Comparison of ENCODE assay signal across 8 cellular contexts in the genomic region with DNA sequence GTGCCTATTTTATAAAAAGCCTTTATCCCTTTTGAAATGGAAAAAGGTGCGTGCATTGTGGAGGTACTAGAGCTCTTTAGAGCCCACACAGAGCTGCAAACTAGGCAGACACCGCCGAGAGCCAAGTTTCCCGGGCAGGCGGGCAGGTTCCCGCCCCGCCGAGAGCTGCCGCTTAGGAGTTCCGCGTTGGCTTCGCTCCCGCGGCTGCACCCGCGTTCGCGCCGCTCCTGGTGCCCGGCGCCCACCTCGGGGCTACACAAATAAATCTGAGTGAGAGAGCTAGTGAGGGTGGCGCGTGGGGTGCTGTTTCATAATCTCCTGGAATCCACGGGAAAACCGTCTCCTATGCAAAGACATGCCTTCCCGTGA. TPM values are rescaled to one million over a fixed set of nuclear protein-coding genes. Genes with fewer than 3 reads are reported as not detected.
A peak's percentile ranks its signal among the peaks of the same experiment; 100 is the strongest.
DNase-seq lines count a peak whose midpoint lies in the region; ATAC-seq and TF ChIP-seq lines count a peak whose summit lies in the region.

No MANE protein-coding gene starts in this region.

- H3K27me3 Mint-ChIP-seq in activated T-helper 17 cell treated with anti-CD3 and anti-CD28 coated beads, Interleukin-2, amount 50 U/mL, for 72 hours: peaks cover 36% of the 10 kb centered on the region

- TF ChIP-seq POLR2A in sigmoid colon (IDR thresholded peaks at IDR 0.05): no peak

- H3K4me1 ChIP-seq in ACC112 (ENCODE audit: control insufficient read depth, insufficient read depth, low read length, unreplicated experiment) (peaks cover 28% of the 10 kb centered on the region), HEK293 (ENCODE audit: control insufficient read depth, insufficient read depth, low read length) (peaks cover 24% of the 10 kb centered on the region), left ventricle myocardium inferior (peaks cover 55% of the 10 kb centered on the region), sigmoid colon (peaks cover 0 to 40% (median 30%) of the 10 kb centered on the region in 4 donors)

- H3K27ac Mint-ChIP-seq in activated T-helper 17 cell treated with anti-CD3 and anti-CD28 coated beads, Interleukin-2, amount 50 U/mL, for 72 hours: no peak overlapping the region

- no peak for TF ChIP-seq CTCF in HEK293 (tag by site-specific recombination; IDR thresholded peaks at IDR 0.05)
- TF ChIP-seq CTCF in left ventricle myocardium inferior (IDR thresholded peaks at IDR 0.05; ENCODE audit: borderline replicate concordance): no peak
- no peak for TF ChIP-seq CTCF in sigmoid colon (IDR thresholded peaks at IDR 0.05)

- H3K79me2 ChIP-seq in ACC112 (ENCODE audit: control insufficient read depth, insufficient read depth, low read length, unreplicated experiment): peaks cover 54% of the 10 kb centered on the region

- H2AFZ ChIP-seq in ACC112 (ENCODE audit: low read length, unreplicated experiment): peak overlapping the region; percentile 63

- H3K9me3 ChIP-seq in HEK293 (ENCODE audit: control insufficient read depth, insufficient read depth, low read depth, low read length) (no peaks in the 10 kb centered on the region), left ventricle myocardium inferior (replicated peaks) (no peaks in the 10 kb centered on the region), sigmoid colon (no peaks in the 10 kb centered on the region)

- H3K4me3 Mint-ChIP-seq in activated T-helper 17 cell treated with anti-CD3 and anti-CD28 coated beads, Interleukin-2, amount 50 U/mL, for 72 hours: peak overlapping the region; percentile 61

- CTCF ChIA-PET in HEK293 (lab: Yijun Ruan, JAX): interaction anchor here (0.8 to 1.4 kb wide), 5 partner anchors 11 to 414 kb away, joined by 3 to 4 read pairs (median 3); no protein-coding TSS in a partner anchor

- DNase-seq in left ventricle myocardium inferior (peak; percentile 42), sigmoid colon (peak; percentile 67)

- no peaks in the 10 kb centered on the region for H3K36me3 Mint-ChIP-seq in activated T-helper 17 cell treated with anti-CD3 and anti-CD28 coated beads, Interleukin-2, amount 50 U/mL, for 72 hours (ENCODE audit: low read depth)

- 1% methylated on average over 27 of the region's 27 CpGs for WGBS in sigmoid colon, 2 donors

- intact Hi-C loops in left ventricle myocardium inferior (cut with micrococcal nuclease) (no loop called here), sigmoid colon (cut with DNase I) (loop anchor here (2.0 to 10.0 kb wide), 4 partner anchors 145 to 437 kb away; a partner anchor contains a TSS)

- peak overlapping the region; percentile 96 for H3K4me3 ChIP-seq in ACC112 (ENCODE audit: low read depth, low read length)
- peak overlapping the region; percentile 84 for H3K4me3 ChIP-seq in HEK293 (ENCODE audit: low read depth, low read length)
- peak overlapping the region; percentile 82 for H3K4me3 ChIP-seq in left ventricle myocardium inferior
- H3K4me3 ChIP-seq in sigmoid colon: peak overlapping the region; percentile 60 to 81 (median 66)

- no peak for ATAC-seq in activated T-helper 17 cell treated with anti-CD3 and anti-CD28 coated beads, Interleukin-2, amount 50 U/mL, for 72 hours (replicated peaks)
- ATAC-seq in HG03520 (IDR thresholded peaks at IDR 0.05; ENCODE audit: unreplicated experiment) (no peak), HG02938 (IDR thresholded peaks at IDR 0.05; ENCODE audit: unreplicated experiment) (no peak), GM21825 (IDR thresholded peaks at IDR 0.05; ENCODE audit: unreplicated experiment) (no peak)

- peak overlapping the region; percentile 51 for H3K27ac ChIP-seq in ACC112 (ENCODE audit: low read depth, low read length)
- peak overlapping the region; percentile 94 for H3K27ac ChIP-seq in HEK293 (ENCODE audit: extremely low read depth, low read depth, low read length)
- peak overlapping the region; percentile 90 for H3K27ac ChIP-seq in left ventricle myocardium inferior (replicated peaks)
- peak overlapping the region; percentile 77 to 86 (median 85) for H3K27ac ChIP-seq in sigmoid colon

- POLR2A ChIA-PET in HEK293 (lab: Yijun Ruan, JAX): interaction anchor here (0.9 to 2.5 kb wide), 15 partner anchors 11 to 509 kb away, joined by 3 to 18 read pairs (median 4); a partner anchor contains a TSS

- H3K9me3 Mint-ChIP-seq in activated T-helper 17 cell treated with anti-CD3 and anti-CD28 coated beads, Interleukin-2, amount 50 U/mL, for 72 hours: no peaks in the 10 kb centered on the region

- H3K36me3 ChIP-seq in ACC112 (ENCODE audit: insufficient read depth, low read length) (no peaks in the 10 kb centered on the region), HEK293 (ENCODE audit: control insufficient read depth in 2 of 2, insufficient read depth in 1 of 2, low read length in 2 of 2) (no peaks in the 10 kb centered on the region), left ventricle myocardium inferior (no peaks in the 10 kb centered on the region), sigmoid colon (no peaks in the 10 kb centered on the region)

- H3K4me1 Mint-ChIP-seq in activated T-helper 17 cell treated with anti-CD3 and anti-CD28 coated beads, Interleukin-2, amount 50 U/mL, for 72 hours: no peaks in the 10 kb centered on the region

- TF ChIP-seq EP300 in sigmoid colon (IDR thresholded peaks at IDR 0.05): no peak

- H3K27me3 ChIP-seq in ACC112 (ENCODE audit: insufficient read depth, low read length): no peaks in the 10 kb centered on the region
- H3K27me3 ChIP-seq in left ventricle myocardium inferior (ENCODE audit: low read depth): peaks cover 12% of the 10 kb centered on the region
- no peaks in the 10 kb centered on the region for H3K27me3 ChIP-seq in sigmoid colon

TF ChIP-seq in HEK293, 187 proteins besides CTCF, POLR2A, EP300 and RAD21:
- TF ChIP-seq, protein P1, sequence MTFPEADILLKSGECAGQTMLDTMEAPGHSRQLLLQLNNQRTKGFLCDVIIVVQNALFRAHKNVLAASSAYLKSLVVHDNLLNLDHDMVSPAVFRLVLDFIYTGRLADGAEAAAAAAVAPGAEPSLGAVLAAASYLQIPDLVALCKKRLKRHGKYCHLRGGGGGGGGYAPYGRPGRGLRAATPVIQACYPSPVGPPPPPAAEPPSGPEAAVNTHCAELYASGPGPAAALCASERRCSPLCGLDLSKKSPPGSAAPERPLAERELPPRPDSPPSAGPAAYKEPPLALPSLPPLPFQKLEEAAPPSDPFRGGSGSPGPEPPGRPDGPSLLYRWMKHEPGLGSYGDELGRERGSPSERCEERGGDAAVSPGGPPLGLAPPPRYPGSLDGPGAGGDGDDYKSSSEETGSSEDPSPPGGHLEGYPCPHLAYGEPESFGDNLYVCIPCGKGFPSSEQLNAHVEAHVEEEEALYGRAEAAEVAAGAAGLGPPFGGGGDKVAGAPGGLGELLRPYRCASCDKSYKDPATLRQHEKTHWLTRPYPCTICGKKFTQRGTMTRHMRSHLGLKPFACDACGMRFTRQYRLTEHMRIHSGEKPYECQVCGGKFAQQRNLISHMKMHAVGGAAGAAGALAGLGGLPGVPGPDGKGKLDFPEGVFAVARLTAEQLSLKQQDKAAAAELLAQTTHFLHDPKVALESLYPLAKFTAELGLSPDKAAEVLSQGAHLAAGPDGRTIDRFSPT (tag by site-specific recombination; IDR thresholded peaks at IDR 0.05): 0 out of 2 replicates have a peak, but pooled peaks have one; percentile 9
- TF ChIP-seq ZNF610 (tag by site-specific recombination; IDR thresholded peaks at IDR 0.05; ENCODE audit: borderline replicate concordance) (0 out of 2 replicates have a peak, but pooled peaks have one; percentile 14), ZNF561 (tag by site-specific recombination; IDR thresholded peaks at IDR 0.05; ENCODE audit: borderline replicate concordance) (0 out of 2 replicates have a peak, but pooled peaks have one; percentile 16), ZBTB20 (tag by site-specific recombination; IDR thresholded peaks at IDR 0.05) (peak; percentile 19), ZNF248 (tag by site-specific recombination; IDR thresholded peaks at IDR 0.05) (no peak), ZNF664 (tag by site-specific recombination; IDR thresholded peaks at IDR 0.05) (no peak), HOXC10 (CRISPR knock-in tag; IDR thresholded peaks at IDR 0.05) (0 out of 2 replicates have a peak, but pooled peaks have one; percentile 65), ZBTB8A (tag by site-specific recombination; IDR thresholded peaks at IDR 0.05) (peak; percentile 3; the same call in 1 of the 2 replicates), OSR2 (tag by site-specific recombination; IDR thresholded peaks at IDR 0.05) (0 out of 2 replicates have a peak, but pooled peaks have one; percentile 3)
- TF ChIP-seq, protein P2, sequence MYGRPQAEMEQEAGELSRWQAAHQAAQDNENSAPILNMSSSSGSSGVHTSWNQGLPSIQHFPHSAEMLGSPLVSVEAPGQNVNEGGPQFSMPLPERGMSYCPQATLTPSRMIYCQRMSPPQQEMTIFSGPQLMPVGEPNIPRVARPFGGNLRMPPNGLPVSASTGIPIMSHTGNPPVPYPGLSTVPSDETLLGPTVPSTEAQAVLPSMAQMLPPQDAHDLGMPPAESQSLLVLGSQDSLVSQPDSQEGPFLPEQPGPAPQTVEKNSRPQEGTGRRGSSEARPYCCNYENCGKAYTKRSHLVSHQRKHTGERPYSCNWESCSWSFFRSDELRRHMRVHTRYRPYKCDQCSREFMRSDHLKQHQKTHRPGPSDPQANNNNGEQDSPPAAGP (tag by site-specific recombination; IDR thresholded peaks at IDR 0.05): no peak

RNA-seq across cellular contexts. Expression of a gene that starts 0.7 kb away (rescaled TPM):
- under 1 TPM in 1 of 2 donors, not detected in 1; 0.05 TPM for total RNA-seq in activated T-helper 17 cell treated with anti-CD3 and anti-CD28 coated beads, Interleukin-2, amount 50 U/mL, for 72 hours
- 8.6 TPM for total RNA-seq in left ventricle myocardium inferior
- 100 to 1,000 TPM in 1 of 4 donors, 10 to 100 TPM in 3; 54.6 to 149 (median 80.4) TPM for total RNA-seq in sigmoid colon
- polyA plus RNA-seq in sigmoid colon: 10 to 100 TPM in 2 of 3 donors, 1 to 10 TPM in 1; 8.1 to 15.0 (median 13.7) TPM
